ENCODE assay signal across 5 cellular contexts in genomic region chr10:126851414-126851813, GRCh38.
"Had no signal": no experiment of that assay in that cellular context is flagged by ENCODE, and none has a peak within 500 bp of the region (broad histone marks: within the 10 kb centered on the region; RNA-seq: fewer than 3 reads in every experiment).

No MANE protein-coding gene starts in this region.

- H3K4me3 ChIP-seq: GM23338, K562 had no signal

- DNase-seq: H9, HCEC 1CT, IMR-90 had no signal

- ATAC-seq: GM23338, K562 had no signal
